In genomic region chr3:85726241-85726640, GRCh38 we compare ENCODE assay signal across 29 cellular contexts.
DNase-seq lines count a peak whose midpoint lies in the region; ATAC-seq, FAIRE-seq and TF ChIP-seq lines count a peak whose summit lies in the region.
"Had no signal": no experiment of that assay in that cellular context is flagged by ENCODE, and none has a peak within 500 bp of the region (broad histone marks: within the 10 kb centered on the region; RNA-seq: fewer than 3 reads in every experiment).

No MANE protein-coding gene starts in this region.

- no TSS peak for BruUV-seq in GM12878 (replicated peaks; lab: Mats Ljungman, UMichigan)

- peak; percentile 44 for DNase-seq in DMS53 (lab: John Stamatoyannopoulos, UW)
- peak; percentile 6 for DNase-seq in LoVo (ENCODE audit: low spot score)
- no peak for DNase-seq in GM12878 (ENCODE audit: low read depth, low spot score)
- DNase-seq in kidney glomerular epithelial cell (lab: John Stamatoyannopoulos, UW): peak; percentile 4
- no peak for DNase-seq in naive thymus-derived CD4-positive, alpha-beta T cell
- DNase-seq in NCI-H2171 treated with DMSO at 0.1 percent for 48 hours (lab: John Stamatoyannopoulos, UW): no peak
- DNase-seq: activated CD4-positive, alpha-beta T cell treated with anti-CD3 and anti-CD28 coated beads, Interleukin-2, amount 50 U/mL, for 1 hour; activated CD4-positive, CD25-positive, alpha-beta regulatory T cell; activated T-cell treated with anti-CD3 and anti-CD28 coated beads, Interleukin-2, amount 50 U/mL, for 4 hours; BE2C; CD8-positive, alpha-beta memory T cell; cerebellar nuclear complex; DMS153; H9; hippocampal formation; mesenchymal stem cell; NCI-H146; NCI-H2107; NCI-H446; ovary; small intestine; stimulated activated CD4-positive, alpha-beta T cell treated with anti-CD3 and anti-CD28 coated beads, Interleukin-1b, Interleukin-23, amount 100 ng/mL, for 48 hours; stimulated activated naive CD4-positive, alpha-beta T cell treated with Interleukin-2 at 50 U/mL for 16 hours had no signal

- FAIRE-seq in GM12878 (lab: Jason Lieb, UNC): peak; percentile 41
- FAIRE-seq: GM12892 had no signal

- intact Hi-C loops in GM12878 (cut with micrococcal nuclease; ENCODE audit: unreplicated experiment): no loop called here
- intact Hi-C loops in naive thymus-derived CD4-positive, alpha-beta T cell (cut with micrococcal nuclease): no loop called here

- H3K4me1 ChIP-seq in GM12878 (ENCODE audit: control insufficient read depth, insufficient read depth, low read length): no peaks in the 10 kb centered on the region
- no peaks in the 10 kb centered on the region for H3K4me1 ChIP-seq in naive thymus-derived CD4-positive, alpha-beta T cell (ENCODE audit: control insufficient read depth in 2 of 2, insufficient read depth in 2 of 2, low read length in 2 of 2)
- H3K4me1 ChIP-seq: gastroesophageal sphincter had no signal

- no peak overlapping the region for H3K27ac ChIP-seq in GM12878 (ENCODE audit: control insufficient read depth, insufficient read depth)
- no peak overlapping the region for H3K27ac ChIP-seq in naive thymus-derived CD4-positive, alpha-beta T cell (ENCODE audit: low read depth, low read length)
- H3K27ac ChIP-seq: gastroesophageal sphincter, HL-60, ovary had no signal

- H3K36me3 ChIP-seq in GM12878 (ENCODE audit: control insufficient read depth in 2 of 2, insufficient read depth in 2 of 2, low read length in 1 of 2): no peaks in the 10 kb centered on the region
- H3K36me3 ChIP-seq in naive thymus-derived CD4-positive, alpha-beta T cell (ENCODE audit: control insufficient read depth in 2 of 3, insufficient read depth in 3 of 3, low read length in 3 of 3): no peaks in the 10 kb centered on the region
- H3K36me3 ChIP-seq: BE2C, gastroesophageal sphincter, ovary had no signal

- no peak overlapping the region for H3K4me2 ChIP-seq in GM12878 (ENCODE audit: control insufficient read depth, insufficient read depth)

- no peaks in the 10 kb centered on the region for H3K4me1 Mint-ChIP-seq in naive thymus-derived CD4-positive, alpha-beta T cell
- H3K4me1 Mint-ChIP-seq: CD8-positive, alpha-beta memory T cell; H9; IgD-negative memory B cell had no signal

- no peak for TF ChIP-seq RAD21 in GM12878 (IDR thresholded peaks at IDR 0.05; ENCODE audit: insufficient read depth, low read depth, low read length)

- CTCF ChIA-PET in GM12878 (lab: Yijun Ruan, JAX): no interaction called here
- CTCF ChIA-PET in naive thymus-derived CD4-positive, alpha-beta T cell (lab: Charles Lee): no interaction called here

- peaks cover 0 to 15% (median 2%) of the 10 kb centered on the region in 11 donors for H3K9me3 Mint-ChIP-seq in naive thymus-derived CD4-positive, alpha-beta T cell

- H3K79me2 ChIP-seq in GM12878 (ENCODE audit: control insufficient read depth, insufficient read depth, low read length): no peaks in the 10 kb centered on the region

- POLR2A ChIA-PET in GM12878 (lab: Charles Lee): no interaction called here
- POLR2A ChIA-PET in naive thymus-derived CD4-positive, alpha-beta T cell (lab: Charles Lee): no interaction called here

- no peaks in the 10 kb centered on the region for H3K27me3 ChIP-seq in GM12878 (replicated peaks in 1 of 2; ENCODE audit: control insufficient read depth in 2 of 2, insufficient read depth in 2 of 2, low read length in 1 of 2)
- H3K27me3 ChIP-seq in naive thymus-derived CD4-positive, alpha-beta T cell (ENCODE audit: control insufficient read depth in 2 of 2, insufficient read depth in 2 of 2, low read length in 2 of 2): no peaks in the 10 kb centered on the region
- H3K27me3 ChIP-seq: BE2C, gastroesophageal sphincter, ovary had no signal

- RAD21 ChIA-PET in GM12878 (lab: Charles Lee; ENCODE audit: unreplicated experiment): no interaction called here

- SMC1A ChIA-PET in GM12878 (lab: Charles Lee; ENCODE audit: uncharacterized antibody, unreplicated experiment): no interaction called here

- H2AFZ ChIP-seq in GM12878 (ENCODE audit: control insufficient read depth, low read depth, low read length): no peak overlapping the region

- H3K9ac ChIP-seq in GM12878 (ENCODE audit: control insufficient read depth, insufficient read depth, low read length): no peak overlapping the region

- WGBS in GM12878 (ENCODE audit: insufficient coverage, insufficient replicate concordance, low lambda C conversion rate, missing lambda C conversion rate): 11% methylated on average over 2 of the region's 2 CpGs

- no peaks in the 10 kb centered on the region for H3K9me3 ChIP-seq in GM12878 (replicated peaks; ENCODE audit: control insufficient read depth, insufficient read depth, low read length)
- peaks cover 0 to 4% (median 0%) of the 10 kb centered on the region in 3 experiments for H3K9me3 ChIP-seq in naive thymus-derived CD4-positive, alpha-beta T cell (ENCODE audit: control insufficient read depth in 2 of 3, low read length in 3 of 3)
- H3K9me3 ChIP-seq: BE2C, gastroesophageal sphincter, ovary had no signal

- H3K27me3 Mint-ChIP-seq in naive thymus-derived CD4-positive, alpha-beta T cell: no peaks in the 10 kb centered on the region
- H3K27me3 Mint-ChIP-seq: CD8-positive, alpha-beta memory T cell; IgD-negative memory B cell had no signal

- in situ Hi-C loops in GM12878 (cut with MboI): no loop called here

- no peaks in the 10 kb centered on the region for H3K36me3 Mint-ChIP-seq in naive thymus-derived CD4-positive, alpha-beta T cell
- H3K36me3 Mint-ChIP-seq: CD8-positive, alpha-beta memory T cell; IgD-negative memory B cell had no signal

- no peak overlapping the region for H3K4me3 ChIP-seq in GM12878
- H3K4me3 ChIP-seq in naive thymus-derived CD4-positive, alpha-beta T cell (ENCODE audit: low read length): no peak overlapping the region
- H3K4me3 ChIP-seq: gastroesophageal sphincter, ovary had no signal

- TF ChIP-seq POLR2A in GM12878 (IDR thresholded peaks at IDR 0.05; ENCODE audit: low read depth, low read length): no peak

- no peak overlapping the region for H3K4me3 Mint-ChIP-seq in naive thymus-derived CD4-positive, alpha-beta T cell
- H3K4me3 Mint-ChIP-seq: activated T-cell treated with anti-CD3 and anti-CD28 coated beads, Interleukin-2, amount 50 U/mL, for 4 hours; CD8-positive, alpha-beta memory T cell; H9 had no signal

- TF ChIP-seq EP300 in GM12878 (IDR thresholded peaks at IDR 0.05; ENCODE audit: borderline replicate concordance in 1 of 2, control insufficient read depth in 1 of 2, low read depth in 2 of 2, low read length in 2 of 2): no peak

- ATAC-seq in GM12878 (no peak), HG02884 (IDR thresholded peaks at IDR 0.05; ENCODE audit: unreplicated experiment) (no peak)
- ATAC-seq in naive thymus-derived CD4-positive, alpha-beta T cell: no peak
- ATAC-seq: activated T-cell treated with anti-CD3 and anti-CD28 coated beads, Interleukin-2, amount 50 U/mL, for 4 hours; gastroesophageal sphincter; left lobe of liver had no signal

- no peaks in the 10 kb centered on the region for H4K20me1 ChIP-seq in GM12878 (ENCODE audit: control insufficient read depth, insufficient read depth)

- H3K27ac Mint-ChIP-seq in naive thymus-derived CD4-positive, alpha-beta T cell: no peak overlapping the region
- H3K27ac Mint-ChIP-seq: CD8-positive, alpha-beta memory T cell; H9; IgD-negative memory B cell had no signal

- no peak for TF ChIP-seq CTCF in GM12878 (IDR thresholded peaks at IDR 0.05 in 2 of 3, conservative IDR thresholded peaks at IDR 0.05 in 1 of 3; ENCODE audit: control insufficient read depth in 2 of 3, extremely low read depth in 1 of 3, insufficient read depth in 1 of 3, low read depth in 3 of 3, low read length in 3 of 3)

TF ChIP-seq in GM12878, 131 proteins besides CTCF, POLR2A, EP300 and RAD21 (continues in another document):
- TF ChIP-seq TARDBP (IDR thresholded peaks at IDR 0.05; ENCODE audit: borderline replicate concordance) (no peak), RFX5 (IDR thresholded peaks at IDR 0.05; ENCODE audit: low read depth, low read length) (no peak), SMARCA5 (IDR thresholded peaks at IDR 0.05) (no peak), EGR1 (IDR thresholded peaks at IDR 0.05; ENCODE audit: borderline replicate concordance in 1 of 2, low read depth in 2 of 2, low read length in 2 of 2) (no peak), NFXL1 (IDR thresholded peaks at IDR 0.05; ENCODE audit: borderline replicate concordance) (no peak), SUPT20H (IDR thresholded peaks at IDR 0.05; ENCODE audit: borderline replicate concordance, control insufficient read depth, low read depth, low read length) (no peak), MAX (IDR thresholded peaks at IDR 0.05; ENCODE audit: low read depth, low read length) (no peak), KDM1A (IDR thresholded peaks at IDR 0.05; ENCODE audit: borderline replicate concordance) (no peak), MTA3 (IDR thresholded peaks at IDR 0.05; ENCODE audit: borderline replicate concordance, low read length) (no peak), JUND (IDR thresholded peaks at IDR 0.05; ENCODE audit: low read depth, low read length) (no peak), ZBTB33 (IDR thresholded peaks at IDR 0.05) (no peak), MYC (IDR thresholded peaks at IDR 0.05; ENCODE audit: insufficient read depth, insufficient read length, insufficient replicate concordance, low read length, severe bottlenecking) (no peak), HDGF (IDR thresholded peaks at IDR 0.05) (no peak), SP1 (IDR thresholded peaks at IDR 0.05; ENCODE audit: low read depth, low read length) (no peak), CBX3 (IDR thresholded peaks at IDR 0.05; ENCODE audit: borderline replicate concordance, low read depth) (no peak)

Comparison
In these comparisons a context has a peak if more than half of its experiments do, and no peak if none do; other contexts are left out.
1. DNase-seq: peak in DMS53 (single experiment), LoVo (single experiment) and kidney glomerular epithelial cell (single experiment); none in GM12878 (single experiment), naive thymus-derived CD4-positive, alpha-beta T cell (0 of 9) and NCI-H2171 treated with DMSO at 0.1 percent for 48 hours (single experiment).